Comparison of ENCODE assay signal across 8 cellular contexts in genomic region chr10:112950714-112951348, GRCh38. TPM values are rescaled to one million over a fixed set of nuclear protein-coding genes. Genes with fewer than 3 reads are reported as not detected.
DNase-seq lines count a peak whose midpoint lies in the region; ATAC-seq and TF ChIP-seq lines count a peak whose summit lies in the region.

No MANE protein-coding gene starts in this region.

- DNase-seq in NCI-H2171 treated with DMSO at 0.1 percent for 48 hours (lab: John Stamatoyannopoulos, UW): peak; percentile 9
- peak; percentile 24 for DNase-seq in activated naive CD4-positive, alpha-beta T cell treated with anti-CD3 and anti-CD28 coated beads, Interleukin-2, amount 50 U/mL, for 16 hours
- DNase-seq in left ventricle myocardium inferior: peak; percentile 23
- DNase-seq in retinal pigment epithelial cell (ENCODE audit: low read depth): no peak
- no peak for DNase-seq in iPS-NIHi11 (ENCODE audit: low spot score)
- DNase-seq in NCI-H1694 (lab: John Stamatoyannopoulos, UW): no peak

- H3K9ac ChIP-seq in ES-I3 (ENCODE audit: low read depth, low read length): peak overlapping the region; percentile 86

- intact Hi-C loops in left ventricle myocardium inferior (cut with micrococcal nuclease): loop anchor here (10.0 kb wide), 1 partner anchor 84 kb away; no protein-coding TSS in a partner anchor

- no peaks in the 10 kb centered on the region for H3K27me3 ChIP-seq in left ventricle myocardium inferior (ENCODE audit: low read depth)

- H3K4me3 ChIP-seq in left ventricle myocardium inferior (peak overlapping the region; percentile 92), retinal pigment epithelial cell (ENCODE audit: low read length) (peak overlapping the region; percentile 92)

- peak overlapping the region; percentile 92 for H3K27ac ChIP-seq in left ventricle myocardium inferior (replicated peaks)

- H3K9me3 ChIP-seq in ES-I3 (ENCODE audit: control insufficient read depth, insufficient read depth, low read length) (no peaks in the 10 kb centered on the region), left ventricle myocardium inferior (replicated peaks) (no peaks in the 10 kb centered on the region)

- TF ChIP-seq CTCF in left ventricle myocardium inferior (IDR thresholded peaks at IDR 0.05; ENCODE audit: borderline replicate concordance) (no peak), retinal pigment epithelial cell (conservative IDR thresholded peaks at IDR 0.05; ENCODE audit: low read depth, low read length) (no peak)

- no peak for ATAC-seq in HG02884 (IDR thresholded peaks at IDR 0.05; ENCODE audit: unreplicated experiment)

- H3K36me3 ChIP-seq in ES-I3 (ENCODE audit: insufficient read depth, low read length) (no peaks in the 10 kb centered on the region), left ventricle myocardium inferior (no peaks in the 10 kb centered on the region)

- H3K4me1 ChIP-seq in ES-I3 (ENCODE audit: insufficient read depth, low read length): peaks cover 25% of the 10 kb centered on the region
- H3K4me1 ChIP-seq in left ventricle myocardium inferior: peaks cover 64% of the 10 kb centered on the region

RNA-seq across cellular contexts. Expression of gene TCF7L2, which starts 0.8 kb away (rescaled TPM):
- total RNA-seq in left ventricle myocardium inferior: 8.9 TPM

Comparison
In these comparisons a context has a peak if more than half of its experiments do, and no peak if none do; other contexts are left out.
1. DNase-seq: peak in NCI-H2171 treated with DMSO at 0.1 percent for 48 hours (single experiment), activated naive CD4-positive, alpha-beta T cell treated with anti-CD3 and anti-CD28 coated beads, Interleukin-2, amount 50 U/mL, for 16 hours (single experiment) and left ventricle myocardium inferior (single experiment); none in retinal pigment epithelial cell (single experiment), iPS-NIHi11 (single experiment) and NCI-H1694 (single experiment).